Comparison of ENCODE assay signal across 2 cellular contexts in the genomic region with DNA sequence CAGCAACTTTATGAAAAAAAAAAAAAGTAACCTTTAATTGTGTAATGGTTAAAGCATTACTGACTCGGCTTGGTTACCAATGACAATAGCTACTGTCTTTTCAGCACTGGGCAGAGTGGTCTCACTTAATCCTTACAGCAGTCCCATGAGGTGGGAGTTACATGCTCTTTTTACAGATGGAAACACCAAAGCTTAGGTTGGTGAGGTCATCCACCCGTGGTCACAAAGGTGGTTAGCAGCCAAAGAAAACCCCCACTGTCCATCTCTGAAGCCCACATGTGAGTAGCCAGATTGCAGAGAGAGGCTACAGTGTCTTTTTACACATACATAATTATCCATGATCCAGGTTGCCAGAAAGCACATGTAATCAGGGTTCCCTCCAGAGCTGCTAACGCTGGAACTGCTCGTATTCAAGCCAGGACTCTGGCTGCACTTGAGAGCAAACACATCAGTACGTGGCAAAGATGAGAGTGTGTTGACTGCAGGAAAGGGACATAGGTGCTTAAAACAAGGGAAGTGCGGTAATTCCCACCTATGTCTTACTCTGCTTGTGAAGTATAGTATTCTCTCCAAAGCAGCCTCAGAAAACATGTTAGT.
TF ChIP-seq lines count a peak whose summit lies in the region.

No MANE protein-coding gene starts in this region.

TF ChIP-seq in IMR-90, 13 proteins besides CTCF, POLR2A, EP300 and RAD21:
- TF ChIP-seq MAFK (IDR thresholded peaks at IDR 0.05; ENCODE audit: low read depth, low read length): no peak
- no peak for TF ChIP-seq SMC3 (IDR thresholded peaks at IDR 0.05; ENCODE audit: low read depth, low read length)
- TF ChIP-seq RFX5 (IDR thresholded peaks at IDR 0.05; ENCODE audit: low read depth, low read length): no peak; the same call in 1 of the 2 replicates
- no peak for TF ChIP-seq BHLHE40 (IDR thresholded peaks at IDR 0.05; ENCODE audit: low read depth, low read length)
- no peak for TF ChIP-seq RCOR1 (IDR thresholded peaks at IDR 0.05; ENCODE audit: insufficient replicate concordance, low read length)
- no peak for TF ChIP-seq MAZ (IDR thresholded peaks at IDR 0.05; ENCODE audit: borderline replicate concordance, low read depth, low read length)
- no peak for TF ChIP-seq CEBPB (IDR thresholded peaks at IDR 0.05; ENCODE audit: low read depth, low read length)
- no peak for TF ChIP-seq FOS (IDR thresholded peaks at IDR 0.05; ENCODE audit: low read depth, low read length)
- TF ChIP-seq, protein P1, sequence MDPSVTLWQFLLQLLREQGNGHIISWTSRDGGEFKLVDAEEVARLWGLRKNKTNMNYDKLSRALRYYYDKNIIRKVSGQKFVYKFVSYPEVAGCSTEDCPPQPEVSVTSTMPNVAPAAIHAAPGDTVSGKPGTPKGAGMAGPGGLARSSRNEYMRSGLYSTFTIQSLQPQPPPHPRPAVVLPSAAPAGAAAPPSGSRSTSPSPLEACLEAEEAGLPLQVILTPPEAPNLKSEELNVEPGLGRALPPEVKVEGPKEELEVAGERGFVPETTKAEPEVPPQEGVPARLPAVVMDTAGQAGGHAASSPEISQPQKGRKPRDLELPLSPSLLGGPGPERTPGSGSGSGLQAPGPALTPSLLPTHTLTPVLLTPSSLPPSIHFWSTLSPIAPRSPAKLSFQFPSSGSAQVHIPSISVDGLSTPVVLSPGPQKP (IDR thresholded peaks at IDR 0.05; ENCODE audit: borderline replicate concordance, low read depth, low read length): no peak
- no peak for TF ChIP-seq NFE2L2 (IDR thresholded peaks at IDR 0.05; ENCODE audit: low read depth, low read length)
- no peak for TF ChIP-seq CHD1 (IDR thresholded peaks at IDR 0.05; ENCODE audit: low read depth, low read length)
- TF ChIP-seq MXI1 (IDR thresholded peaks at IDR 0.05; ENCODE audit: borderline replicate concordance, low read depth, low read length): no peak
- TF ChIP-seq, protein P2, sequence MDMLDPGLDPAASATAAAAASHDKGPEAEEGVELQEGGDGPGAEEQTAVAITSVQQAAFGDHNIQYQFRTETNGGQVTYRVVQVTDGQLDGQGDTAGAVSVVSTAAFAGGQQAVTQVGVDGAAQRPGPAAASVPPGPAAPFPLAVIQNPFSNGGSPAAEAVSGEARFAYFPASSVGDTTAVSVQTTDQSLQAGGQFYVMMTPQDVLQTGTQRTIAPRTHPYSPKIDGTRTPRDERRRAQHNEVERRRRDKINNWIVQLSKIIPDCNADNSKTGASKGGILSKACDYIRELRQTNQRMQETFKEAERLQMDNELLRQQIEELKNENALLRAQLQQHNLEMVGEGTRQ (IDR thresholded peaks at IDR 0.05; ENCODE audit: low read depth, low read length): no peak

TF ChIP-seq in WTC11, 78 proteins besides CTCF, POLR2A, EP300 and RAD21:
- TF ChIP-seq, protein P3, sequence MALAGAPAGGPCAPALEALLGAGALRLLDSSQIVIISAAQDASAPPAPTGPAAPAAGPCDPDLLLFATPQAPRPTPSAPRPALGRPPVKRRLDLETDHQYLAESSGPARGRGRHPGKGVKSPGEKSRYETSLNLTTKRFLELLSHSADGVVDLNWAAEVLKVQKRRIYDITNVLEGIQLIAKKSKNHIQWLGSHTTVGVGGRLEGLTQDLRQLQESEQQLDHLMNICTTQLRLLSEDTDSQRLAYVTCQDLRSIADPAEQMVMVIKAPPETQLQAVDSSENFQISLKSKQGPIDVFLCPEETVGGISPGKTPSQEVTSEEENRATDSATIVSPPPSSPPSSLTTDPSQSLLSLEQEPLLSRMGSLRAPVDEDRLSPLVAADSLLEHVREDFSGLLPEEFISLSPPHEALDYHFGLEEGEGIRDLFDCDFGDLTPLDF (CRISPR knock-in tag; IDR thresholded peaks at IDR 0.05): no peak
- TF ChIP-seq RORB (CRISPR knock-in tag; IDR thresholded peaks at IDR 0.05): no peak
- TF ChIP-seq, protein P4, sequence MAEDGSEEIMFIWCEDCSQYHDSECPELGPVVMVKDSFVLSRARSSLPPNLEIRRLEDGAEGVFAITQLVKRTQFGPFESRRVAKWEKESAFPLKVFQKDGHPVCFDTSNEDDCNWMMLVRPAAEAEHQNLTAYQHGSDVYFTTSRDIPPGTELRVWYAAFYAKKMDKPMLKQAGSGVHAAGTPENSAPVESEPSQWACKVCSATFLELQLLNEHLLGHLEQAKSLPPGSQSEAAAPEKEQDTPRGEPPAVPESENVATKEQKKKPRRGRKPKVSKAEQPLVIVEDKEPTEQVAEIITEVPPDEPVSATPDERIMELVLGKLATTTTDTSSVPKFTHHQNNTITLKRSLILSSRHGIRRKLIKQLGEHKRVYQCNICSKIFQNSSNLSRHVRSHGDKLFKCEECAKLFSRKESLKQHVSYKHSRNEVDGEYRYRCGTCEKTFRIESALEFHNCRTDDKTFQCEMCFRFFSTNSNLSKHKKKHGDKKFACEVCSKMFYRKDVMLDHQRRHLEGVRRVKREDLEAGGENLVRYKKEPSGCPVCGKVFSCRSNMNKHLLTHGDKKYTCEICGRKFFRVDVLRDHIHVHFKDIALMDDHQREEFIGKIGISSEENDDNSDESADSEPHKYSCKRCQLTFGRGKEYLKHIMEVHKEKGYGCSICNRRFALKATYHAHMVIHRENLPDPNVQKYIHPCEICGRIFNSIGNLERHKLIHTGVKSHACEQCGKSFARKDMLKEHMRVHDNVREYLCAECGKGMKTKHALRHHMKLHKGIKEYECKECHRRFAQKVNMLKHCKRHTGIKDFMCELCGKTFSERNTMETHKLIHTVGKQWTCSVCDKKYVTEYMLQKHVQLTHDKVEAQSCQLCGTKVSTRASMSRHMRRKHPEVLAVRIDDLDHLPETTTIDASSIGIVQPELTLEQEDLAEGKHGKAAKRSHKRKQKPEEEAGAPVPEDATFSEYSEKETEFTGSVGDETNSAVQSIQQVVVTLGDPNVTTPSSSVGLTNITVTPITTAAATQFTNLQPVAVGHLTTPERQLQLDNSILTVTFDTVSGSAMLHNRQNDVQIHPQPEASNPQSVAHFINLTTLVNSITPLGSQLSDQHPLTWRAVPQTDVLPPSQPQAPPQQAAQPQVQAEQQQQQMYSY (CRISPR knock-in tag; IDR thresholded peaks at IDR 0.05): no peak
- TF ChIP-seq NR2C2 (CRISPR knock-in tag; IDR thresholded peaks at IDR 0.05): no peak
- no peak for TF ChIP-seq GTF2I (CRISPR knock-in tag; conservative IDR thresholded peaks at IDR 0.05)
- TF ChIP-seq, protein P5, sequence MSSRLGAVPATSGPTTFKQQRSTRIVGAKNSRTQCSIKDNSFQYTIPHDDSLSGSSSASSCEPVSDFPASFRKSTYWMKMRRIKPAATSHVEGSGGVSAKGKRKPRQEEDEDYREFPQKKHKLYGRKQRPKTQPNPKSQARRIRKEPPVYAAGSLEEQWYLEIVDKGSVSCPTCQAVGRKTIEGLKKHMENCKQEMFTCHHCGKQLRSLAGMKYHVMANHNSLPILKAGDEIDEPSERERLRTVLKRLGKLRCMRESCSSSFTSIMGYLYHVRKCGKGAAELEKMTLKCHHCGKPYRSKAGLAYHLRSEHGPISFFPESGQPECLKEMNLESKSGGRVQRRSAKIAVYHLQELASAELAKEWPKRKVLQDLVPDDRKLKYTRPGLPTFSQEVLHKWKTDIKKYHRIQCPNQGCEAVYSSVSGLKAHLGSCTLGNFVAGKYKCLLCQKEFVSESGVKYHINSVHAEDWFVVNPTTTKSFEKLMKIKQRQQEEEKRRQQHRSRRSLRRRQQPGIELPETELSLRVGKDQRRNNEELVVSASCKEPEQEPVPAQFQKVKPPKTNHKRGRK (CRISPR knock-in tag; IDR thresholded peaks at IDR 0.05; ENCODE audit: borderline replicate concordance): no peak
